Comparison of ENCODE assay signal across 22 cellular contexts in genomic region chr12:109764776-109765492, GRCh38. TPM values are rescaled to one million over a fixed set of nuclear protein-coding genes. Genes with fewer than 3 reads are reported as not detected.
DNase-seq lines count a peak whose midpoint lies in the region; ATAC-seq, FAIRE-seq and TF ChIP-seq lines count a peak whose summit lies in the region.
"Had no signal": no experiment of that assay in that cellular context is flagged by ENCODE, and none has a peak within 500 bp of the region (broad histone marks: within the 10 kb centered on the region; RNA-seq: fewer than 3 reads in every experiment).

No MANE protein-coding gene starts in this region.

- H2BK12ac ChIP-seq in H1 (ENCODE audit: low read depth, low read length) = no peak overlapping the region

- no peak overlapping the region for H3K27ac Mint-ChIP-seq in natural killer cell
- H3K27ac Mint-ChIP-seq in natural killer cell treated with Interleukin-12 subunit alpha and Interleukin-12 subunit beta and Interleukin-15 and Interleukin-18, amount 100 ng/mL, for 72 hours = no peak overlapping the region
- H3K27ac Mint-ChIP-seq: memory B cell; stimulated activated effector memory CD8-positive, alpha-beta T cell treated with anti-CD3 and anti-CD28 coated beads, Interleukin-12 subunit alpha, Interleukin-12 subunit beta, amount 100 ng/mL, for 72 hours had no signal

- no peaks in the 10 kb centered on the region for H3K79me1 ChIP-seq in H1 (ENCODE audit: low read depth, low read length)

- H4K5ac ChIP-seq in H1 (ENCODE audit: insufficient read length, low read depth, low read length) = no peak overlapping the region

- no peaks in the 10 kb centered on the region for H4K20me1 ChIP-seq in H1 (replicated peaks in 1 of 2; ENCODE audit: control insufficient read depth in 1 of 2, insufficient read depth in 2 of 2, low read length in 2 of 2)

- no peak overlapping the region for H2AFZ ChIP-seq in H1 (ENCODE audit: low read length)

- peak overlapping the region; percentile 71; the same call in 1 of the 2 replicates for H4K8ac ChIP-seq in H1 (ENCODE audit: extremely low read depth, insufficient read depth, low read length)

- H3K79me2 ChIP-seq in H1 (ENCODE audit: control insufficient read depth in 1 of 2, insufficient read depth in 2 of 2, low read length in 2 of 2) = no peaks in the 10 kb centered on the region

- H3K4me1 ChIP-seq in H1 (replicated peaks in 1 of 4; ENCODE audit: control insufficient read depth in 3 of 4, insufficient read depth in 4 of 4, low read length in 3 of 4) (peaks cover 0 to 5% (median 0%) of the 10 kb centered on the region in 4 experiments; a peak in 3 of 7 replicates), spleen (peaks cover 0 to 33% (median 20%) of the 10 kb centered on the region in 6 donors), gastroesophageal sphincter (no peaks in the 10 kb centered on the region)

- no peaks in the 10 kb centered on the region for H3K27me3 ChIP-seq in H1 (replicated peaks in 1 of 4; ENCODE audit: control insufficient read depth in 3 of 4, extremely low read depth in 1 of 4, insufficient read depth in 3 of 4, low read length in 3 of 4)
- no peaks in the 10 kb centered on the region for H3K27me3 ChIP-seq in spleen (replicated peaks in 1 of 7)
- peaks cover 6% of the 10 kb centered on the region for H3K27me3 ChIP-seq in gastroesophageal sphincter

- no peak overlapping the region for H2BK15ac ChIP-seq in H1 (ENCODE audit: low read length)

- no peaks in the 10 kb centered on the region for H3K27me3 Mint-ChIP-seq in natural killer cell (ENCODE audit: low read depth in 2 of 2)
- no peaks in the 10 kb centered on the region for H3K27me3 Mint-ChIP-seq in natural killer cell treated with Interleukin-12 subunit alpha and Interleukin-12 subunit beta and Interleukin-15 and Interleukin-18, amount 100 ng/mL, for 72 hours

- TF ChIP-seq CTCF in natural killer cell (IDR thresholded peaks at IDR 0.05) = no peak
- TF ChIP-seq CTCF in H1 (IDR thresholded peaks at IDR 0.05; ENCODE audit: control extremely low read depth in 1 of 3, insufficient read depth in 1 of 3, low read depth in 1 of 3, low read length in 3 of 3) = no peak
- no peak for TF ChIP-seq CTCF in spleen (IDR thresholded peaks at IDR 0.05 in 8 of 11, conservative IDR thresholded peaks at IDR 0.05 in 3 of 11)
- TF ChIP-seq CTCF in gastroesophageal sphincter (IDR thresholded peaks at IDR 0.05) = no peak

- no peak overlapping the region for H3K23ac ChIP-seq in H1 (ENCODE audit: insufficient read length)

- H2AK5ac ChIP-seq in H1 (ENCODE audit: low read depth, low read length) = 0 out of 2 replicates have a peak overlapping the region, but pooled peaks have one; percentile 80

- no peak overlapping the region; the same call in 1 of the 2 replicates for H2BK5ac ChIP-seq in H1 (ENCODE audit: low read depth, low read length)

- DNase-seq in natural killer cell (peak; percentile 9), H1 (ENCODE audit: low read depth in 1 of 2, low spot score in 2 of 2) (peak in 1 of 2 experiments; percentile 37), posterior vena cava (ENCODE audit: low spot score) (peak; percentile 55), spleen (no peak)
- DNase-seq in natural killer cell treated with Interleukin-12 subunit alpha and Interleukin-12 subunit beta and Interleukin-15 and Interleukin-18, amount 100 ng/mL, for 72 hours (ENCODE audit: low spot score) = no peak
- DNase-seq: activated gamma-delta T cell; amygdala; glutamatergic neuron; Kasumi-1; NCI-H2171; nucleus accumbens; stimulated activated CD4-positive, alpha-beta T cell treated with anti-CD3 and anti-CD28 coated beads, Interleukin-2, amount 100 ng/mL, for 48 hours had no signal

- H3K9me3 Mint-ChIP-seq in natural killer cell = no peaks in the 10 kb centered on the region
- H3K9me3 Mint-ChIP-seq in natural killer cell treated with Interleukin-12 subunit alpha and Interleukin-12 subunit beta and Interleukin-15 and Interleukin-18, amount 100 ng/mL, for 72 hours = no peaks in the 10 kb centered on the region
- H3K9me3 Mint-ChIP-seq: memory B cell; stimulated activated effector memory CD8-positive, alpha-beta T cell treated with anti-CD3 and anti-CD28 coated beads, Interleukin-12 subunit alpha, Interleukin-12 subunit beta, amount 100 ng/mL, for 72 hours had no signal

- H3K36me3 ChIP-seq in H1 (ENCODE audit: control insufficient read depth in 2 of 4, insufficient read depth in 4 of 4, low read length in 3 of 4) (no peaks in the 10 kb centered on the region), spleen (peaks cover 0 to 21% (median 3%) of the 10 kb centered on the region in 6 donors), gastroesophageal sphincter (no peaks in the 10 kb centered on the region)

- no peak overlapping the region for H3K14ac ChIP-seq in H1 (ENCODE audit: insufficient read length)

- H3K27ac ChIP-seq in H1 (ENCODE audit: low read depth, low read length) (no peak overlapping the region), spleen (no peak overlapping the region), gastroesophageal sphincter (no peak overlapping the region)
- H3K27ac ChIP-seq: HL-60, SK-N-MC, VCaP had no signal

- POLR2A ChIA-PET in H1 (lab: Charles Lee; ENCODE audit: partially characterized antibody) = interaction anchor here (1.4 kb wide), 1 partner anchor 8 kb away, joined by 3 read pairs; no protein-coding TSS in a partner anchor

- TF ChIP-seq RAD21 in H1 (IDR thresholded peaks at IDR 0.05 in 1 of 2, conservative IDR thresholded peaks at IDR 0.05 in 1 of 2; ENCODE audit: low read depth in 2 of 2, low read length in 2 of 2) = no peak

- no peak overlapping the region for H3K18ac ChIP-seq in H1 (ENCODE audit: extremely low read depth, low read length)

- no peak for FAIRE-seq in H1 (lab: Jason Lieb, UNC)
- FAIRE-seq: D721Med, GM12892 had no signal

- 84% methylated on average over 19 of the region's 19 CpGs; no CpG with 5 or more reads in 1 of the 2 experiments for WGBS in H1 (ENCODE audit: extremely low coverage in 1 of 2, insufficient coverage in 1 of 2, insufficient read length in 1 of 2, insufficient replicate concordance in 2 of 2, low coverage in 1 of 2, low lambda C conversion rate in 2 of 2, missing lambda C conversion rate in 1 of 2), 2 experiments
- WGBS in spleen, 5 donors = 88 to 92% (median 90%) methylated on average over 18 to 19 of the region's 19 CpGs
- WGBS in gastroesophageal sphincter (ENCODE audit: low coverage in 1 of 2), 2 donors = 80 to 91% methylated on average over 7 to 13 of the region's 19 CpGs

- no peaks in the 10 kb centered on the region for H3K9me3 ChIP-seq in H1 (ENCODE audit: insufficient read depth in 2 of 2, low read depth in 1 of 2, low read length in 1 of 2)
- H3K9me3 ChIP-seq in spleen = peaks cover 0 to 12% (median 9%) of the 10 kb centered on the region in 8 donors
- peaks cover 0 to 8% (median 0%) of the 10 kb centered on the region in 3 donors for H3K9me3 ChIP-seq in gastroesophageal sphincter

- intact Hi-C loops in natural killer cell (cut with micrococcal nuclease) = loop anchor here (1.0 kb wide), 1 partner anchor 28 kb away; no protein-coding TSS in a partner anchor
- intact Hi-C loops in posterior vena cava (cut with DNase I) = no loop called here
- intact Hi-C loops in spleen (cut with DNase I; ENCODE audit: low total_unique reads) = no loop called here

- H3K4me2 ChIP-seq in H1 (ENCODE audit: insufficient read depth in 1 of 2, low read depth in 2 of 2, low read length in 2 of 2) = no peak overlapping the region

- H3K4me1 Mint-ChIP-seq in natural killer cell = peaks cover 0 to 14% of the 10 kb centered on the region in 2 donors
- peaks cover 9 to 18% of the 10 kb centered on the region in 2 donors for H3K4me1 Mint-ChIP-seq in natural killer cell treated with Interleukin-12 subunit alpha and Interleukin-12 subunit beta and Interleukin-15 and Interleukin-18, amount 100 ng/mL, for 72 hours (ENCODE audit: low read depth in 2 of 2)
- H3K4me1 Mint-ChIP-seq: memory B cell had no signal

- no peaks in the 10 kb centered on the region for H3K36me3 Mint-ChIP-seq in natural killer cell
- no peaks in the 10 kb centered on the region for H3K36me3 Mint-ChIP-seq in natural killer cell treated with Interleukin-12 subunit alpha and Interleukin-12 subunit beta and Interleukin-15 and Interleukin-18, amount 100 ng/mL, for 72 hours
- H3K36me3 Mint-ChIP-seq: memory B cell; stimulated activated effector memory CD8-positive, alpha-beta T cell treated with anti-CD3 and anti-CD28 coated beads, Interleukin-12 subunit alpha, Interleukin-12 subunit beta, amount 100 ng/mL, for 72 hours had no signal

- H3K56ac ChIP-seq in H1 (replicated peaks; ENCODE audit: insufficient read length, low read depth, low read length) = no peak overlapping the region

- no peak overlapping the region for H3K4ac ChIP-seq in H1 (replicated peaks; ENCODE audit: insufficient read length, low read depth, low read length)

- TF ChIP-seq POLR2A in H1 (IDR thresholded peaks at IDR 0.05; ENCODE audit: control extremely low read depth in 1 of 2, low read depth in 2 of 2, low read length in 2 of 2) (no peak), spleen (IDR thresholded peaks at IDR 0.05) (no peak), gastroesophageal sphincter (IDR thresholded peaks at IDR 0.05) (no peak)

- no peak overlapping the region for H3K9ac ChIP-seq in H1 (replicated peaks in 1 of 4; ENCODE audit: extremely low read depth in 1 of 4, low read depth in 3 of 4, low read length in 3 of 4)

- CTCF ChIA-PET in H1 (lab: Charles Lee; ENCODE audit: partially characterized antibody) = interaction anchor here (0.6 to 10.0 kb wide), 23 partner anchors 10 to 332 kb away, joined by 3 to 120 read pairs (median 5); no protein-coding TSS in a partner anchor

- H2BK20ac ChIP-seq in H1 (ENCODE audit: low read length) = no peak overlapping the region

- no peak for ATAC-seq in natural killer cell
- ATAC-seq in natural killer cell treated with Interleukin-12 subunit alpha and Interleukin-12 subunit beta and Interleukin-15 and Interleukin-18, amount 100 ng/mL, for 72 hours = no peak
- ATAC-seq in gastroesophageal sphincter = no peak
- no peak for ATAC-seq in GM18870 (IDR thresholded peaks at IDR 0.05; ENCODE audit: unreplicated experiment)
- ATAC-seq: stimulated activated effector memory CD8-positive, alpha-beta T cell treated with anti-CD3 and anti-CD28 coated beads, Interleukin-12 subunit alpha, Interleukin-12 subunit beta, amount 100 ng/mL, for 72 hours had no signal

- H3K4me3 ChIP-seq in H1 (ENCODE audit: extremely low read depth in 1 of 4, insufficient read depth in 2 of 4, low read depth in 3 of 4, low read length in 4 of 4) (no peak overlapping the region), spleen (no peak overlapping the region), gastroesophageal sphincter (no peak overlapping the region)
- H3K4me3 ChIP-seq: SK-N-MC had no signal

- no peak overlapping the region for H2BK120ac ChIP-seq in H1 (replicated peaks; ENCODE audit: low read depth, low read length)

- no peak overlapping the region for H4K91ac ChIP-seq in H1 (replicated peaks; ENCODE audit: insufficient read length, low read length)

- TF ChIP-seq EP300 in H1 (IDR thresholded peaks at IDR 0.05; ENCODE audit: borderline replicate concordance in 1 of 2, low read depth in 2 of 2, low read length in 2 of 2) = no peak
- TF ChIP-seq EP300 in gastroesophageal sphincter (IDR thresholded peaks at IDR 0.05) = no peak

- H3K4me3 Mint-ChIP-seq in natural killer cell = no peak overlapping the region
- no peak overlapping the region for H3K4me3 Mint-ChIP-seq in natural killer cell treated with Interleukin-12 subunit alpha and Interleukin-12 subunit beta and Interleukin-15 and Interleukin-18, amount 100 ng/mL, for 72 hours
- H3K4me3 Mint-ChIP-seq: memory B cell; stimulated activated effector memory CD8-positive, alpha-beta T cell treated with anti-CD3 and anti-CD28 coated beads, Interleukin-12 subunit alpha, Interleukin-12 subunit beta, amount 100 ng/mL, for 72 hours had no signal

- H3K23me2 ChIP-seq in H1 (ENCODE audit: low read depth, low read length) = no peaks in the 10 kb centered on the region

RNA-seq across cellular contexts. Expression of gene FAM222A, which starts 51.3 kb away (rescaled TPM):
- total RNA-seq in natural killer cell (1 to 10 TPM; 3.1 to 6.6 (median 4.0) TPM), posterior vena cava (under 1 TPM; 0.62 to 0.79 TPM), spleen (10 to 100 TPM; 13.9 to 30.7 (median 21.5) TPM), gastroesophageal sphincter (1 to 10 TPM in 2 of 4 donors, under 1 TPM in 2; 0.54 to 3.7 (median 0.92) TPM)
- 1 to 10 TPM; 1.2 to 1.8 TPM for total RNA-seq in natural killer cell treated with Interleukin-12 subunit alpha and Interleukin-12 subunit beta and Interleukin-15 and Interleukin-18, amount 100 ng/mL, for 72 hours
- 1.1 and 1.5 TPM in 2 replicates for total RNA-seq in H1 (2021; fragmentation: NEBNext Ultra II Directional; extraction: Animal tissue kit (Norgen Biotek cat#: 25700))
- polyA plus RNA-seq in H1 (2011; rRNA removed) (0.94 and 1.6 TPM in 2 replicates), spleen (1 to 10 TPM; 1.3 to 5.2 (median 2.1) TPM)
- polyA plus RNA-seq in H1 (2011; cell fraction: cytosol; rRNA removed) = 0.85 TPM
- 0.93 TPM for polyA plus RNA-seq in H1 (2011; cell fraction: nucleus; rRNA removed)
- 0.81 to 1.1 TPM (median 0.88 TPM) in 4 replicates for polyA plus RNA-seq in H1 (2012, experiment 1 of 2)
- 0.91 TPM for polyA plus RNA-seq in H1 (2012, experiment 2 of 2)
- polyA plus RNA-seq in H1 (2013, experiment 1 of 2) = 1.1 TPM
- polyA plus RNA-seq in H1 (2013, experiment 2 of 2) = 1.1 TPM
- polyA minus RNA-seq in H1 (2011; rRNA and poly(A)+ RNA removed) = 0.61 and 0.95 TPM in 2 replicates
- polyA minus RNA-seq in H1 (2011; cell fraction: cytosol; rRNA and poly(A)+ RNA removed) = 1.9 TPM
- 2.7 TPM for polyA minus RNA-seq in H1 (2011; cell fraction: nucleus; rRNA and poly(A)+ RNA removed)
- total RNA-seq: bronchial epithelial cell had no signal

Comparison
In these comparisons a context has a peak if more than half of its experiments do, and no peak if none do; other contexts are left out.
1. DNase-seq: peak in natural killer cell (single experiment) and posterior vena cava (single experiment); none in natural killer cell treated with Interleukin-12 subunit alpha and Interleukin-12 subunit beta and Interleukin-15 and Interleukin-18, amount 100 ng/mL, for 72 hours (single experiment) and spleen (single experiment).